21 cellular contexts compared by ENCODE assay signal in genomic region chr9:136346927-136347465, GRCh38. TPM values are rescaled to one million over a fixed set of nuclear protein-coding genes. Genes with fewer than 3 reads are reported as not detected.
"Had no signal": no experiment of that assay in that cellular context is flagged by ENCODE, and none has a peak within 500 bp of the region (broad histone marks: within the 10 kb centered on the region; RNA-seq: fewer than 3 reads in every experiment).

No MANE protein-coding gene starts in this region.

- H3K36me3 Mint-ChIP-seq: activated naive CD4-positive, alpha-beta T cell treated with anti-CD3 and anti-CD28 coated beads, Interleukin-2, amount 50 U/mL, for 72 hours; naive thymus-derived CD4-positive, alpha-beta T cell; WTC11 had no signal

- H3K4me1 ChIP-seq: foreskin keratinocyte, prostate gland had no signal

- H3K4me1 Mint-ChIP-seq: activated T-helper 17 cell treated with anti-CD3 and anti-CD28 coated beads, Interleukin-2, amount 50 U/mL, for 72 hours; WTC11 had no signal

- H3K27ac Mint-ChIP-seq: activated naive CD4-positive, alpha-beta T cell treated with anti-CD3 and anti-CD28 coated beads, Interleukin-2, amount 50 U/mL, for 72 hours; activated T-cell treated with anti-CD3 and anti-CD28 coated beads, Interleukin-2, amount 50 U/mL, for 24 hours; activated T-helper 17 cell treated with anti-CD3 and anti-CD28 coated beads, Interleukin-2, amount 50 U/mL, for 72 hours; naive thymus-derived CD4-positive, alpha-beta T cell had no signal

- H3K9me3 ChIP-seq: lower lobe of right lung, ovary, prostate gland, thoracic aorta had no signal

- H3K27me3 ChIP-seq: ovary had no signal

- ATAC-seq: activated naive CD4-positive, alpha-beta T cell treated with anti-CD3 and anti-CD28 coated beads, Interleukin-2, amount 50 U/mL, for 72 hours; activated T-helper 17 cell treated with anti-CD3 and anti-CD28 coated beads, Interleukin-2, amount 50 U/mL, for 72 hours; foreskin keratinocyte; left lobe of liver; lower lobe of right lung; naive thymus-derived CD4-positive, alpha-beta T cell; WTC11 had no signal

- H3K9me3 Mint-ChIP-seq: activated naive CD4-positive, alpha-beta T cell treated with anti-CD3 and anti-CD28 coated beads, Interleukin-2, amount 50 U/mL, for 72 hours; activated T-cell treated with anti-CD3 and anti-CD28 coated beads, Interleukin-2, amount 50 U/mL, for 24 hours; activated T-helper 17 cell treated with anti-CD3 and anti-CD28 coated beads, Interleukin-2, amount 50 U/mL, for 72 hours; naive thymus-derived CD4-positive, alpha-beta T cell; WTC11 had no signal

- H3K27ac ChIP-seq: foreskin keratinocyte, ovary, prostate gland had no signal

- H3K36me3 ChIP-seq: ovary, prostate gland, thoracic aorta had no signal

- H3K4me3 Mint-ChIP-seq: activated T-cell treated with anti-CD3 and anti-CD28 coated beads, Interleukin-2, amount 50 U/mL, for 24 hours; activated T-helper 17 cell treated with anti-CD3 and anti-CD28 coated beads, Interleukin-2, amount 50 U/mL, for 72 hours; naive thymus-derived CD4-positive, alpha-beta T cell; WTC11 had no signal

- H3K27me3 Mint-ChIP-seq: activated T-cell treated with anti-CD3 and anti-CD28 coated beads, Interleukin-2, amount 50 U/mL, for 24 hours; activated T-helper 17 cell treated with anti-CD3 and anti-CD28 coated beads, Interleukin-2, amount 50 U/mL, for 72 hours; naive thymus-derived CD4-positive, alpha-beta T cell had no signal

- DNase-seq: activated CD8-positive, alpha-beta memory T cell treated with anti-CD3 and anti-CD28 coated beads for 24 hours; activated CD8-positive, alpha-beta memory T cell treated with anti-CD3 and anti-CD28 coated beads, Interleukin-2, amount 50 U/mL, for 4 hours; activated T-cell treated with anti-CD3 and anti-CD28 coated beads, Interleukin-2, amount 50 U/mL, for 24 hours; cerebellar nuclear complex; foreskin keratinocyte; kidney; lower lobe of right lung; naive thymus-derived CD4-positive, alpha-beta T cell; ovary; stimulated activated CD4-positive, alpha-beta T cell treated with anti-CD3 and anti-CD28 coated beads, Interleukin-4, amount 100 ng/mL, for 24 hours; stimulated activated naive CD4-positive, alpha-beta T cell treated with Interleukin-2 at 50 U/mL for 16 hours; T-helper 9 cell had no signal

- H3K4me3 ChIP-seq: lower lobe of right lung, ovary, prostate gland had no signal

RNA-seq across cellular contexts. Expression of gene CCDC187, which starts 43.1 kb away (rescaled TPM):
- total RNA-seq: bronchial epithelial cell; foreskin keratinocyte; glomerular endothelial cell; T-helper 1 cell treated with Interleukin-12 subunit alpha and Interleukin-12 subunit beta and Interleukin-4 antibody, amounts not matched to agents 30 ng/mL and 1 ng/mL, for 36 hours; thoracic aorta had no signal
- polyA plus RNA-seq: naive thymus-derived CD4-positive, alpha-beta T cell had no signal
